In the genomic region with DNA sequence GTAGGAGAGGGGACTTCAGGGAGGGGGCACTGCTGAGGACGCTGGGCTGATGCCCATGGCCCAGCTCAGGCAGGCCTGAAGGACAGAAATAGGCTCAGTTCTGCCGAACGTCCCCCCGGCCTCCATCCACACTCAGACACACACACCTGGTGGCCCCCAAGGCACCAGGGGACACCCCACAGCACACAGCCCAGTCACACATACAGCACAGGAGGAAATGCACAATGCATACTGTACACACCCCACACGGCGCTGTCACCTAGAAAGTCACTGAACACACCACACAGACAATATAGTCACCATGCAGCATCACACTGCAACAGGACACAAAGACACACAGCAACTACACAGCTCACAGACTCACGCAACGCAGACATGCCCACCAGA, we compare ENCODE assay signal across 8 cellular contexts. TPM values are rescaled to one million over a fixed set of nuclear protein-coding genes. Genes with fewer than 3 reads are reported as not detected.
DNase-seq lines count a peak whose midpoint lies in the region; ATAC-seq and TF ChIP-seq lines count a peak whose summit lies in the region.

No MANE protein-coding gene starts in this region.

- H3K27ac ChIP-seq in neutrophil = peak overlapping the region; percentile 99

- H3K4me3 ChIP-seq in GM12875 (ENCODE audit: low read depth, low read length) (peak overlapping the region; percentile 50), neutrophil (ENCODE audit: low read depth in 1 of 2, low read length in 1 of 2) (peak overlapping the region; percentile 81 to 88)

- H3K9me3 ChIP-seq in neutrophil = no peaks in the 10 kb centered on the region

- DNase-seq in NOMO-1 (lab: John Stamatoyannopoulos, UW; ENCODE audit: unreplicated experiment in 2 of 2) (peak; percentile 8 to 9), MCF 10A (ENCODE audit: unreplicated experiment) (peak; percentile 26), AG20443 (ENCODE audit: low spot score) (no peak), NCI-H446 (lab: John Stamatoyannopoulos, UW) (no peak), OCI-M2 (lab: John Stamatoyannopoulos, UW; ENCODE audit: unreplicated experiment) (no peak)

- peak overlapping the region; percentile 95 for H3K27ac Mint-ChIP-seq in MCF 10A (ENCODE audit: low read depth, unreplicated experiment)

- TSS peak; percentile 55 for BruUV-seq in MCF 10A (replicated peaks; lab: Mats Ljungman, UMichigan)

- peaks cover 55% of the 10 kb centered on the region for H3K36me3 Mint-ChIP-seq in MCF 10A (ENCODE audit: insufficient read depth, unreplicated experiment)

- H3K9me3 Mint-ChIP-seq in MCF 10A (ENCODE audit: unreplicated experiment) = no peaks in the 10 kb centered on the region

- intact Hi-C loops in MCF 10A (cut with micrococcal nuclease) = no loop called here

- H3K36me3 ChIP-seq in neutrophil = peaks cover 14% of the 10 kb centered on the region

- H3K27me3 ChIP-seq in neutrophil = no peaks in the 10 kb centered on the region

- peak overlapping the region; percentile 82 for H3K4me3 Mint-ChIP-seq in MCF 10A (ENCODE audit: unreplicated experiment)

- ATAC-seq in HG03457 (IDR thresholded peaks at IDR 0.05; ENCODE audit: unreplicated experiment) = no peak

- TF ChIP-seq CTCF in GM12875 (IDR thresholded peaks at IDR 0.05; ENCODE audit: borderline replicate concordance, insufficient read depth, low read depth, low read length) = no peak
- TF ChIP-seq CTCF in MCF 10A (IDR thresholded peaks at IDR 0.05; ENCODE audit: unreplicated experiment) = no peak
- TF ChIP-seq CTCF in neutrophil (IDR thresholded peaks at IDR 0.05) = no peak

- H3K4me1 ChIP-seq in neutrophil (ENCODE audit: control insufficient read depth in 1 of 2, insufficient read depth in 1 of 2, low read depth in 1 of 2, low read length in 1 of 2) = peaks cover 61 to 62% of the 10 kb centered on the region in 2 experiments

- H3K27me3 Mint-ChIP-seq in MCF 10A (ENCODE audit: insufficient read depth, unreplicated experiment) = no peaks in the 10 kb centered on the region

- CTCF ChIA-PET in MCF 10A (lab: Yijun Ruan, JAX) = interaction anchor here (0.7 to 6.0 kb wide), 14 partner anchors 10 to 148 kb away, joined by 3 to 45 read pairs (median 6); a partner anchor contains a TSS

- POLR2A ChIA-PET in MCF 10A (lab: Yijun Ruan, JAX) = interaction anchor here (0.7 to 4.4 kb wide), 19 partner anchors 10 to 332 kb away, joined by 3 to 78 read pairs (median 6); a partner anchor contains a TSS

- H3K4me1 Mint-ChIP-seq in MCF 10A (ENCODE audit: insufficient read depth, unreplicated experiment) = peaks cover 51% of the 10 kb centered on the region

RNA-seq across cellular contexts. Expression of a gene that starts 0.6 kb away (rescaled TPM):
- 64.8 and 81.8 TPM in 2 replicates for total RNA-seq in MCF 10A (2022)

RNA-seq across cellular contexts. Expression of a gene that starts 20.4 kb away (rescaled TPM):
- 36.9 and 38.3 TPM in 2 replicates for total RNA-seq in MCF 10A (2022)

RNA-seq across cellular contexts. Expression of a gene that starts 24.4 kb away (rescaled TPM):
- 13.2 and 13.5 TPM in 2 replicates for total RNA-seq in MCF 10A (2022)

RNA-seq across cellular contexts. Expression of a gene that starts 32.2 kb away (rescaled TPM):
- not detected in 2 replicates for total RNA-seq in MCF 10A (2022)

RNA-seq across cellular contexts. Expression of a gene that starts 40.7 kb away (rescaled TPM):
- 0.23 TPM in 1 of 2 replicates, not detected in the other for total RNA-seq in MCF 10A (2022)

Comparison
In these comparisons a context has a peak if more than half of its experiments do, and no peak if none do; other contexts are left out.
1. DNase-seq: peak in NOMO-1 (2 of 2) and MCF 10A (single experiment); none in AG20443 (single experiment), NCI-H446 (0 of 2) and OCI-M2 (single experiment).